8 cellular contexts compared by ENCODE assay signal in genomic region chr7:133081119-133081604, GRCh38. TPM values are rescaled to one million over a fixed set of nuclear protein-coding genes. Genes with fewer than 3 reads are reported as not detected.
A peak's percentile ranks its signal among the peaks of the same experiment; 100 is the strongest.
DNase-seq lines count a peak whose midpoint lies in the region; ATAC-seq, FAIRE-seq and TF ChIP-seq lines count a peak whose summit lies in the region.

No MANE protein-coding gene starts in this region.

- H3K4me3 ChIP-seq in BLaER1, result peak overlapping the region; percentile 83
- H3K4me3 ChIP-seq in hepatocyte, result peak overlapping the region; percentile 66
- peak overlapping the region; percentile 82 to 99 (median 88) for H3K4me3 ChIP-seq in skin epidermis

- H2AFZ ChIP-seq in hepatocyte, result peak overlapping the region; percentile 48

- peak overlapping the region; percentile 91 for H3K4me2 ChIP-seq in BLaER1
- peak overlapping the region; percentile 90 for H3K4me2 ChIP-seq in hepatocyte

- TF ChIP-seq CTCF in hepatocyte (IDR thresholded peaks at IDR 0.05; ENCODE audit: poor library complexity) (no peak), D721Med (IDR thresholded peaks at IDR 0.05; ENCODE audit: insufficient read depth, missing control alignments) (no peak)

- DNase-seq in KBM-7 (peak; percentile 31), hepatocyte (ENCODE audit: low spot score) (peak; percentile 22), dermis blood vessel endothelial cell (no peak), D721Med (ENCODE audit: insufficient read length, low spot score) (no peak)
- DNase-seq in activated naive CD4-positive, alpha-beta T cell treated with anti-CD3 and anti-CD28 coated beads, Interleukin-2, amount 50 U/mL, for 72 hours (ENCODE audit: low spot score in 2 of 2), result peak in 1 of 2 donors; percentile 17

- WGBS in hepatocyte (ENCODE audit: low lambda C conversion rate, missing lambda C conversion rate), result 2% methylated on average over 8 of the region's 8 CpGs

- peak overlapping the region; percentile 89 for H3K9ac ChIP-seq in BLaER1

- H3K27me3 ChIP-seq in BLaER1 (no peaks in the 10 kb centered on the region), hepatocyte (no peaks in the 10 kb centered on the region)

- peaks cover 53% of the 10 kb centered on the region for H4K20me1 ChIP-seq in BLaER1
- H4K20me1 ChIP-seq in hepatocyte (ENCODE audit: insufficient read depth, poor library complexity, severe bottlenecking), result peaks cover 18% of the 10 kb centered on the region

- peak overlapping the region; percentile 93 to 96 for H3K27ac Mint-ChIP-seq in activated naive CD4-positive, alpha-beta T cell treated with anti-CD3 and anti-CD28 coated beads, Interleukin-2, amount 50 U/mL, for 72 hours

- ATAC-seq in activated naive CD4-positive, alpha-beta T cell treated with anti-CD3 and anti-CD28 coated beads, Interleukin-2, amount 50 U/mL, for 72 hours, result no peak
- no peak for ATAC-seq in HG03097 (IDR thresholded peaks at IDR 0.05; ENCODE audit: low FRiP score, unreplicated experiment)

- no peak for FAIRE-seq in D721Med (lab: Jason Lieb, UNC)

- H3K36me3 Mint-ChIP-seq in activated naive CD4-positive, alpha-beta T cell treated with anti-CD3 and anti-CD28 coated beads, Interleukin-2, amount 50 U/mL, for 72 hours, result peaks cover 14 to 16% of the 10 kb centered on the region in 2 donors

- H3K36me3 ChIP-seq in BLaER1, result peaks cover 35% of the 10 kb centered on the region; the same call in 1 of the 2 replicates
- H3K36me3 ChIP-seq in hepatocyte (replicated peaks; ENCODE audit: insufficient read depth, low read depth), result no peaks in the 10 kb centered on the region

- H3K4me1 ChIP-seq in BLaER1 (peaks cover 19% of the 10 kb centered on the region), hepatocyte (ENCODE audit: insufficient read depth) (peaks cover 14% of the 10 kb centered on the region)

- peaks cover 55% of the 10 kb centered on the region for H3K79me2 ChIP-seq in hepatocyte

- in situ Hi-C loops in KBM-7 (cut with MboI; ENCODE audit: low pct_unique_long_range_greater_than_20kb, low sequenced_read_pairs), result no loop called here

- peak overlapping the region; percentile 85 for H3K27ac ChIP-seq in BLaER1
- H3K27ac ChIP-seq in hepatocyte, result peak overlapping the region; percentile 59
- H3K27ac ChIP-seq in skin epidermis, result peak overlapping the region in 20 of 21 experiments; percentile 62 to 90 (median 86)

- no peaks in the 10 kb centered on the region for H3K9me3 Mint-ChIP-seq in activated naive CD4-positive, alpha-beta T cell treated with anti-CD3 and anti-CD28 coated beads, Interleukin-2, amount 50 U/mL, for 72 hours

- H3K9me3 ChIP-seq in BLaER1 (no peaks in the 10 kb centered on the region), hepatocyte (ENCODE audit: low read depth) (no peaks in the 10 kb centered on the region)

- no peaks in the 10 kb centered on the region for H3K9me2 ChIP-seq in hepatocyte (replicated peaks; ENCODE audit: insufficient read depth)

RNA-seq across cellular contexts. Expression of gene CHCHD3, which starts 0.7 kb away (rescaled TPM):
- 10 to 100 TPM; 43.4 to 54.8 TPM for total RNA-seq in activated naive CD4-positive, alpha-beta T cell treated with anti-CD3 and anti-CD28 coated beads, Interleukin-2, amount 50 U/mL, for 72 hours
- total RNA-seq in hepatocyte, result 65.3 and 79.8 TPM in 2 replicates
- polyA plus RNA-seq in hepatocyte, result 68.5 and 73.3 TPM in 2 replicates
- total RNA-seq in dermis blood vessel endothelial cell, result 70.8 and 98.8 TPM in 2 replicates

Comparison
In these comparisons a context has a peak if more than half of its experiments do, and no peak if none do; other contexts are left out.
1. DNase-seq: peak in KBM-7 (single experiment) and hepatocyte (single experiment); none in dermis blood vessel endothelial cell (single experiment) and D721Med (single experiment).
2. Peak in every context shown above with its lines, with median percentiles within 50 percentile points of each other: H3K27ac ChIP-seq and H3K4me3 ChIP-seq.